Comparison of ENCODE assay signal across 1 cellular context in genomic region chr12:54028324-54029201, GRCh38.
A peak's percentile ranks its signal among the peaks of the same experiment; 100 is the strongest.
TF ChIP-seq lines count a peak whose summit lies in the region.

TSS of gene HOXC6 (plus strand) at chr12:54028440. CDS start at chr12:54028522, 82 bp downstream.

TF ChIP-seq in SK-N-SH, 30 proteins besides CTCF, POLR2A, EP300 and RAD21:
- TF ChIP-seq SIN3A (IDR thresholded peaks at IDR 0.05; ENCODE audit: borderline replicate concordance, low read depth, low read length) (no peak), PBX3 (IDR thresholded peaks at IDR 0.05) (no peak), GABPA (IDR thresholded peaks at IDR 0.05; ENCODE audit: low read depth) (no peak), USF1 (IDR thresholded peaks at IDR 0.05; ENCODE audit: borderline replicate concordance, low read depth) (peak; percentile 91), MXI1 (IDR thresholded peaks at IDR 0.05; ENCODE audit: low read depth, low read length) (peak; percentile 37; the same call in 1 of the 2 replicates), SMC3 (IDR thresholded peaks at IDR 0.05; ENCODE audit: low read depth, low read length) (no peak), REST (IDR thresholded peaks at IDR 0.05; ENCODE audit: low read depth, low read length) (no peak)
TF ChIP-seq in SK-N-SH: peak in this region for 2.
